Comparison of ENCODE assay signal across 17 cellular contexts in genomic region chr17:72876413-72876812, GRCh38.
A peak's percentile ranks its signal among the peaks of the same experiment; 100 is the strongest.
DNase-seq lines count a peak whose midpoint lies in the region; ATAC-seq and TF ChIP-seq lines count a peak whose summit lies in the region.
"Had no signal": no experiment of that assay in that cellular context is flagged by ENCODE, and none has a peak within 500 bp of the region (broad histone marks: within the 10 kb centered on the region; RNA-seq: fewer than 3 reads in every experiment).

No MANE protein-coding gene starts in this region.

- DNase-seq in Caco-2, result no peak
- DNase-seq in effector CD4-positive, alpha-beta T cell, result no peak
- no peak for DNase-seq in DMS79 (lab: John Stamatoyannopoulos, UW)
- DNase-seq: C1 segment of cervical spinal cord; CD4-positive, alpha-beta memory T cell; COR-L47; DMS153; EL; GDM1; H9; HFFc6 had no signal

- H3K36me3 Mint-ChIP-seq in Caco-2 (ENCODE audit: insufficient read depth, unreplicated experiment) (peaks cover 6% of the 10 kb centered on the region), brain (peaks cover 37% of the 10 kb centered on the region)

- no peaks in the 10 kb centered on the region for H3K27me3 ChIP-seq in Caco-2 (replicated peaks; ENCODE audit: control insufficient read depth, insufficient read depth, low read length)

- intact Hi-C loops in Caco-2 (cut with micrococcal nuclease; ENCODE audit: unreplicated experiment), result no loop called here

- H3K27ac Mint-ChIP-seq in Caco-2 (ENCODE audit: unreplicated experiment) (peak overlapping the region; percentile 18), brain (peak overlapping the region in 3 of 5 experiments; percentile 25 to 64 (median 55))
- H3K27ac Mint-ChIP-seq: GM23338, H9, HFFc6 had no signal

- H3K4me1 Mint-ChIP-seq in Caco-2 (ENCODE audit: low read depth, unreplicated experiment), result no peaks in the 10 kb centered on the region
- H3K4me1 Mint-ChIP-seq in brain, result peaks cover 10% of the 10 kb centered on the region
- H3K4me1 Mint-ChIP-seq: GM23338, H9 had no signal

- no peak for TF ChIP-seq CTCF in Caco-2 (IDR thresholded peaks at IDR 0.05; ENCODE audit: insufficient read depth in 1 of 2, low read depth in 1 of 2, low read length in 1 of 2, severe bottlenecking in 1 of 2, unreplicated experiment in 1 of 2)
- no peak for TF ChIP-seq CTCF in HEK293 (tag by site-specific recombination; IDR thresholded peaks at IDR 0.05)
- no peak for TF ChIP-seq CTCF in brain (conservative IDR thresholded peaks at IDR 0.05)

- H3K4me1 ChIP-seq in Caco-2, result no peaks in the 10 kb centered on the region
- no peaks in the 10 kb centered on the region for H3K4me1 ChIP-seq in HEK293 (ENCODE audit: control insufficient read depth, insufficient read depth, low read length)

- H3K9me3 Mint-ChIP-seq in Caco-2 (ENCODE audit: unreplicated experiment) (peaks cover 51% of the 10 kb centered on the region), brain (peaks cover 28 to 46% (median 44%) of the 10 kb centered on the region in 5 experiments)

- H3K36me3 ChIP-seq in Caco-2 (ENCODE audit: control insufficient read depth, insufficient read depth, low read length), result no peaks in the 10 kb centered on the region
- H3K36me3 ChIP-seq in HEK293 (ENCODE audit: control insufficient read depth in 2 of 2, insufficient read depth in 1 of 2, low read length in 2 of 2), result no peaks in the 10 kb centered on the region

- no peak for ATAC-seq in GM19455 (IDR thresholded peaks at IDR 0.05; ENCODE audit: unreplicated experiment)
- ATAC-seq: GM12878, GM23338, HCT116 had no signal

- H3K4me3 Mint-ChIP-seq in Caco-2 (ENCODE audit: unreplicated experiment) (no peak overlapping the region), brain (no peak overlapping the region)
- H3K4me3 Mint-ChIP-seq: GM23338, H9, HFFc6 had no signal

- H3K27me3 Mint-ChIP-seq in Caco-2 (ENCODE audit: insufficient read depth, unreplicated experiment) (no peaks in the 10 kb centered on the region), brain (no peaks in the 10 kb centered on the region)
- H3K27me3 Mint-ChIP-seq: CD4-positive, alpha-beta memory T cell had no signal

- POLR2A ChIA-PET in Caco-2 (lab: Charles Lee) (no interaction called here), HEK293 (lab: Yijun Ruan, JAX) (no interaction called here)

- no peak overlapping the region for H3K4me3 ChIP-seq in Caco-2 (ENCODE audit: low read depth, low read length)
- no peak overlapping the region for H3K4me3 ChIP-seq in HEK293 (ENCODE audit: low read depth, low read length)
- H3K4me3 ChIP-seq: GM12878, GM23338 had no signal

- no peak overlapping the region for H3K27ac ChIP-seq in HEK293 (ENCODE audit: extremely low read depth, low read depth, low read length)

- no TSS peak for BruUV-seq in Caco-2 (replicated peaks; lab: Mats Ljungman, UMichigan)

- CTCF ChIA-PET in Caco-2 (lab: Charles Lee) (no interaction called here), HEK293 (lab: Yijun Ruan, JAX) (interaction anchor here (0.7 kb wide), 1 partner anchor 14 kb away, joined by 3 read pairs; no protein-coding TSS in a partner anchor)

- H3K9me3 ChIP-seq in Caco-2 (peaks cover 23% of the 10 kb centered on the region), HEK293 (ENCODE audit: control insufficient read depth, insufficient read depth, low read depth, low read length) (no peaks in the 10 kb centered on the region)

TF ChIP-seq in HEK293, 187 proteins besides CTCF, POLR2A, EP300 and RAD21:
- TF ChIP-seq PRDM1 (tag by site-specific recombination; IDR thresholded peaks at IDR 0.05) (no peak), SETDB1 (IDR thresholded peaks at IDR 0.05; ENCODE audit: insufficient read length, low read length) (peak; percentile 29)
